Comparison of ENCODE assay signal across 17 cellular contexts in the genomic region with DNA sequence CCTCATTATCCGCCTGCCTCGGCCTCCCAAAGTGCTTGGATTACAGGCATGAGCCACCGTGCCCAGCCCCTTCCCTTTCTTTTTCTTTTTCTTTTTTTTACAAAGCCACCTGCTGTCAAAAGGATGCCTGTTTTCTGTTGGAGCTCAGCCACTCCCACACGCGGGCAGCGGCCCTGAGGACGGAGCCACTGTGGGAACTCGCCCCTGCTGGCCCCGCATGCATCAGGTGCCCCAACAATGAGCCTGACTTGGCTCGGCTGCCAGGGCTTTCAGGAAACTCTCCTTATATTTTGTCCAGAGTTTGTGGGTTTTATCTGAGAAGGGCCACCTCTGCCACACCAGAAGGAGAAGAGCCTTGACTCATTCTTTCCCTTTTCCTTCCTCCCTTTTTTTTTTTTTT. TPM values are rescaled to one million over a fixed set of nuclear protein-coding genes. Genes with fewer than 3 reads are reported as not detected.
"Had no signal": no experiment of that assay in that cellular context is flagged by ENCODE, and none has a peak within 500 bp of the region (broad histone marks: within the 10 kb centered on the region; RNA-seq: fewer than 3 reads in every experiment).

No MANE protein-coding gene starts in this region.

- H3K36me3 ChIP-seq: esophagus squamous epithelium, heart right ventricle, right atrium auricular region had no signal

- H3K9me3 ChIP-seq: esophagus squamous epithelium, right atrium auricular region had no signal

- H3K9ac ChIP-seq: parathyroid adenoma had no signal

- DNase-seq: activated CD4-positive, alpha-beta T cell treated with anti-CD3 and anti-CD28 coated beads, Interleukin-2, amount 50 U/mL, for 4 hours; activated T-cell treated with anti-CD3 and anti-CD28 coated beads, Interleukin-2, amount 50 U/mL, for 1 hour; amniotic stem cell; esophagus squamous epithelium; foreskin fibroblast; islet precursor cell; left ventricle myocardium superior; small intestine; stomach; T1000 had no signal

- H3K27me3 ChIP-seq: right atrium auricular region had no signal

- H3K9me3 Mint-ChIP-seq: activated naive CD4-positive, alpha-beta T cell treated with anti-CD3 and anti-CD28 coated beads, Interleukin-2, amount 50 U/mL, for 72 hours; central memory CD8-positive, alpha-beta T cell had no signal

- H3K27ac ChIP-seq: esophagus squamous epithelium, heart right ventricle, parathyroid adenoma, right atrium auricular region, stomach had no signal

- H3K4me3 Mint-ChIP-seq: brain; central memory CD8-positive, alpha-beta T cell had no signal

- H2AFZ ChIP-seq: parathyroid adenoma had no signal

- H3K4me3 ChIP-seq: esophagus squamous epithelium, heart right ventricle, right atrium auricular region, stomach had no signal

- H3K27me3 Mint-ChIP-seq: brain had no signal

- ATAC-seq: activated naive CD4-positive, alpha-beta T cell treated with anti-CD3 and anti-CD28 coated beads, Interleukin-2, amount 50 U/mL, for 72 hours; heart right ventricle; left ventricle myocardium superior had no signal

- H3K79me2 ChIP-seq: parathyroid adenoma had no signal

- H3K27ac Mint-ChIP-seq: activated naive CD4-positive, alpha-beta T cell treated with anti-CD3 and anti-CD28 coated beads, Interleukin-2, amount 50 U/mL, for 72 hours had no signal

- H3K4me1 Mint-ChIP-seq: central memory CD8-positive, alpha-beta T cell had no signal

- H3K4me1 ChIP-seq: heart right ventricle, parathyroid adenoma, right atrium auricular region, stomach had no signal

- H3K36me3 Mint-ChIP-seq: activated naive CD4-positive, alpha-beta T cell treated with anti-CD3 and anti-CD28 coated beads, Interleukin-2, amount 50 U/mL, for 72 hours had no signal

RNA-seq across cellular contexts. Expression of gene LRRC14B, which starts 37.1 kb away (rescaled TPM):
- total RNA-seq: dermis microvascular lymphatic vessel endothelial cell, esophagus squamous epithelium had no signal
